ENCODE assay signal across 8 cellular contexts in the genomic region with DNA sequence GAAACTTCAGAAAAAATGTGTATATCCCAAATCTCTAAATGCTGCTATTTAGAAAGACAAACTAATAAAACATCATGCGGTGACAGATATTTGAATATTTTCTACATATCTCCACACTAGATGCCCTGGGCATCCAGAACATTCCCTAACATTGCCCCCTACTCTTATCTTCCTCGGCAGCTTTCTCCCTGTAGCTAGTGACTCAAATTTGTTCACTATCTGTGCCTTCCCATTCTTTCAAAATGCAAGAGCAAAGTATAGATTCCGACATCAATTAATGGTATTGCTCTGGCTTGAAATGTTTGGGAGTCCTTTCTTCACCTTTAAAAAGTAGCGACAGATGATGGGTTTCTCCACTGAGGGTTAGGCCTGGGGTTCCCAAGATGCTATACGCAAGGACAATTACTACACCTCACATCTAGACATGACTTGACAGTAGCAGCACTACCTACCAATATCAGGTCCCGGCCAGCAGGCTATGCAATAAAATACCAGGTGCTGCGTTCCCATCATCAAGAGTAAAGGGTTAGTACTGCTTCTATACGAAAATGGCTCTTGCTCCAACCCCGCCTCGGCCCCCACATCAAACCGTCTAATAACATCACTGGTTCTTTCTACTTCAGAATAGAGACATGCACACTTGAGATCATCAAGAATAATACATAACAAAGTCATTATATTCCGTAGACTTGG. TPM values are rescaled to one million over a fixed set of nuclear protein-coding genes. Genes with fewer than 3 reads are reported as not detected.
DNase-seq lines count a peak whose midpoint lies in the region; ATAC-seq, FAIRE-seq and TF ChIP-seq lines count a peak whose summit lies in the region.

No MANE protein-coding gene starts in this region.

- H3K18ac ChIP-seq in IMR-90 (ENCODE audit: low read depth, low read length), result 0 out of 2 replicates have a peak overlapping the region, but pooled peaks have one; percentile 65

- CTCF ChIA-PET in A549 (lab: Yijun Ruan, JAX), result interaction anchor here (0.6 kb wide), 1 partner anchor 15 kb away, joined by 3 read pairs; no protein-coding TSS in a partner anchor
- CTCF ChIA-PET in IMR-90 (lab: Yijun Ruan, JAX), result no interaction called here
- CTCF ChIA-PET in activated CD8-positive, alpha-beta T cell treated with anti-CD3 and anti-CD28 coated beads for 36 hours (lab: Charles Lee), result no interaction called here

- H3K14ac ChIP-seq in IMR-90 (replicated peaks; ENCODE audit: low read depth, low read length), result peak overlapping the region; percentile 90

- H3K36me3 ChIP-seq in IMR-90 (ENCODE audit: control insufficient read depth, insufficient read depth, low read length) (peaks cover 8% of the 10 kb centered on the region), neural cell (ENCODE audit: insufficient read depth, low read length) (peaks cover 6% of the 10 kb centered on the region)

- no peak for TF ChIP-seq POLR2A in A549 (IDR thresholded peaks at IDR 0.05; ENCODE audit: low read length)
- TF ChIP-seq POLR2A in IMR-90 (IDR thresholded peaks at IDR 0.05; ENCODE audit: low read depth, low read length), result no peak

- TSS peak; percentile 72 for BruUV-seq in IMR-90 (replicated peaks; lab: Mats Ljungman, UMichigan)

- peak overlapping the region; percentile 84 for H3K56ac ChIP-seq in IMR-90 (ENCODE audit: extremely low read depth, insufficient read depth, low read length)

- H2AFZ ChIP-seq in IMR-90 (replicated peaks; ENCODE audit: low read length, poor library complexity) (peak overlapping the region; percentile 98), neural cell (ENCODE audit: low read depth, low read length) (peak overlapping the region; percentile 81)

- H3K23ac ChIP-seq in IMR-90 (ENCODE audit: low read depth, low read length), result peak overlapping the region; percentile 96

- H3K4me1 ChIP-seq in A549 (peaks cover 13% of the 10 kb centered on the region), IMR-90 (ENCODE audit: control insufficient read depth, insufficient read depth, low read length) (0 out of 2 replicates have a peak, but pooled peaks cover 2% of the 10 kb centered on the region)

- H2BK120ac ChIP-seq in IMR-90 (ENCODE audit: low read depth, low read length), result peak overlapping the region; percentile 59; the same call in 1 of the 2 replicates

- dilution Hi-C loops in IMR-90 (cut with HindIII; ENCODE audit: low sequenced_read_pairs, unreplicated experiment), result no loop called here

- POLR2A ChIA-PET in A549 (lab: Yijun Ruan, JAX), result interaction anchor here (0.7 kb wide), 1 partner anchor 88 kb away, joined by 3 read pairs; no protein-coding TSS in a partner anchor
- POLR2A ChIA-PET in IMR-90 (lab: Charles Lee; ENCODE audit: unreplicated experiment), result interaction anchor here (0.7 to 1.1 kb wide), 2 partner anchors 19 to 38 kb away, joined by 3 to 5 read pairs; no protein-coding TSS in a partner anchor
- POLR2A ChIA-PET in activated CD8-positive, alpha-beta T cell treated with anti-CD3 and anti-CD28 coated beads for 36 hours (lab: Charles Lee), result no interaction called here

- no peak for FAIRE-seq in A549 (lab: Jason Lieb, UNC)

- peak; percentile 68 to 69; a peak in 5 of 6 replicates for ATAC-seq in A549
- ATAC-seq in GM18868 (IDR thresholded peaks at IDR 0.05; ENCODE audit: unreplicated experiment), result peak; percentile 16
- peak; percentile 36 for ATAC-seq in IMR-90 (ENCODE audit: low read depth)
- ATAC-seq in activated CD8-positive, alpha-beta T cell treated with anti-CD3 and anti-CD28 coated beads for 36 hours, result peak; percentile 38

- H3K27me3 Mint-ChIP-seq in activated CD8-positive, alpha-beta T cell treated with anti-CD3 and anti-CD28 coated beads for 36 hours, result no peaks in the 10 kb centered on the region

- in situ Hi-C loops in IMR-90 (cut with MboI; ENCODE audit: low sequenced_read_pairs), result no loop called here

- H4K91ac ChIP-seq in IMR-90 (ENCODE audit: insufficient read depth, low read depth, low read length), result peak overlapping the region; percentile 81

- H3K27ac Mint-ChIP-seq in activated CD8-positive, alpha-beta T cell treated with anti-CD3 and anti-CD28 coated beads for 36 hours, result peak overlapping the region; percentile 99

- peak overlapping the region; percentile 35 for H4K5ac ChIP-seq in IMR-90 (ENCODE audit: low read depth, low read length)

- peak overlapping the region; percentile 93 for H2AK9ac ChIP-seq in IMR-90 (replicated peaks; ENCODE audit: low read depth, low read length, poor library complexity)

- H3K4me3 Mint-ChIP-seq in activated CD8-positive, alpha-beta T cell treated with anti-CD3 and anti-CD28 coated beads for 36 hours, result peak overlapping the region; percentile 91

- intact Hi-C loops in IMR-90 (cut with micrococcal nuclease), result no loop called here
- intact Hi-C loops in activated CD8-positive, alpha-beta T cell treated with anti-CD3 and anti-CD28 coated beads for 36 hours (cut with micrococcal nuclease), result no loop called here

- H3K9ac ChIP-seq in IMR-90 (ENCODE audit: low read depth, low read length) (peak overlapping the region; percentile 80), neural cell (ENCODE audit: low read length) (peak overlapping the region; percentile 79)

- TF ChIP-seq EP300 in A549 (IDR thresholded peaks at IDR 0.05) (no peak), neural cell (conservative IDR thresholded peaks at IDR 0.05; ENCODE audit: poor library complexity, severe bottlenecking) (no peak)

- no peaks in the 10 kb centered on the region for H4K20me1 ChIP-seq in IMR-90 (ENCODE audit: insufficient read depth, low read length)
- no peaks in the 10 kb centered on the region for H4K20me1 ChIP-seq in neural cell (ENCODE audit: insufficient read depth)

- H3K9me3 Mint-ChIP-seq in activated CD8-positive, alpha-beta T cell treated with anti-CD3 and anti-CD28 coated beads for 36 hours, result no peaks in the 10 kb centered on the region

- H2BK5ac ChIP-seq in IMR-90 (ENCODE audit: low read depth, low read length, poor library complexity, severe bottlenecking), result peak overlapping the region; percentile 77

- H3K4me2 ChIP-seq in A549 (peak overlapping the region; percentile 75), IMR-90 (ENCODE audit: low read depth, low read length) (peak overlapping the region; percentile 76), neural cell (ENCODE audit: low read length) (peak overlapping the region; percentile 81)

- TF ChIP-seq RAD21 in A549 (conservative IDR thresholded peaks at IDR 0.05 in 1 of 2, IDR thresholded peaks at IDR 0.05 in 1 of 2), result no peak
- TF ChIP-seq RAD21 in IMR-90 (IDR thresholded peaks at IDR 0.05; ENCODE audit: low read length), result no peak
- no peak for TF ChIP-seq RAD21 in neural cell (conservative IDR thresholded peaks at IDR 0.05)

- H3K9me3 ChIP-seq in A549 (no peaks in the 10 kb centered on the region), IMR-90 (ENCODE audit: control insufficient read depth, insufficient read depth, low read length) (no peaks in the 10 kb centered on the region), neural cell (ENCODE audit: low read length) (no peaks in the 10 kb centered on the region)

- peak overlapping the region; percentile 88 for H3K4ac ChIP-seq in IMR-90 (ENCODE audit: low read depth, low read length)

- H2BK20ac ChIP-seq in IMR-90 (ENCODE audit: low read depth, low read length), result no peak overlapping the region

- H3K4me1 Mint-ChIP-seq in activated CD8-positive, alpha-beta T cell treated with anti-CD3 and anti-CD28 coated beads for 36 hours (ENCODE audit: low read depth), result peaks cover 46% of the 10 kb centered on the region

- H2BK15ac ChIP-seq in IMR-90 (ENCODE audit: low read depth, low read length), result peak overlapping the region; percentile 37; the same call in 1 of the 3 replicates

- H3K27ac ChIP-seq in A549 (peak overlapping the region; percentile 79 to 88), IMR-90 (ENCODE audit: insufficient read depth, low read length) (peak overlapping the region; percentile 78), neural cell (ENCODE audit: low read length) (peak overlapping the region; percentile 91)

- H4K8ac ChIP-seq in IMR-90 (ENCODE audit: low read depth in 2 of 2, low read length in 2 of 2), result peak overlapping the region; percentile 84 to 90

- H3K36me3 Mint-ChIP-seq in activated CD8-positive, alpha-beta T cell treated with anti-CD3 and anti-CD28 coated beads for 36 hours (ENCODE audit: low read depth), result peaks cover 34% of the 10 kb centered on the region

- TF ChIP-seq CTCF in A549 (IDR thresholded peaks at IDR 0.05) (no peak), IMR-90 (conservative IDR thresholded peaks at IDR 0.05; ENCODE audit: low read depth, low read length) (no peak), fibroblast of mammary gland (conservative IDR thresholded peaks at IDR 0.05; ENCODE audit: control insufficient read depth, insufficient read depth, low read depth, low read length) (no peak), neural cell (IDR thresholded peaks at IDR 0.05; ENCODE audit: poor library complexity, severe bottlenecking) (peak; percentile 15), GM10266 (IDR thresholded peaks at IDR 0.05; ENCODE audit: control insufficient read depth, insufficient read depth, low read depth, missing control alignments) (no peak)
- no peak for TF ChIP-seq CTCF in activated CD8-positive, alpha-beta T cell treated with anti-CD3 and anti-CD28 coated beads for 36 hours (IDR thresholded peaks at IDR 0.05)

- H3K4me3 ChIP-seq in A549 (peak overlapping the region; percentile 79), IMR-90 (ENCODE audit: insufficient read depth, low read depth, low read length) (peak overlapping the region; percentile 85), fibroblast of mammary gland (ENCODE audit: control insufficient read depth, low read depth, low read length) (peak overlapping the region; percentile 97), neural cell (ENCODE audit: low read length) (peak overlapping the region; percentile 77)

- H3K9me1 ChIP-seq in IMR-90 (ENCODE audit: insufficient read depth, low read length), result no peaks in the 10 kb centered on the region

- H3K27me3 ChIP-seq in IMR-90 (ENCODE audit: control insufficient read depth, insufficient read depth, low read length), result no peaks in the 10 kb centered on the region
- no peaks in the 10 kb centered on the region for H3K27me3 ChIP-seq in neural cell (ENCODE audit: insufficient read depth, low read depth, low read length)

- H2AK5ac ChIP-seq in IMR-90 (ENCODE audit: low read depth, low read length), result peak overlapping the region; percentile 74; the same call in 1 of the 2 replicates

- peaks cover 19 to 46% of the 10 kb centered on the region in 2 experiments for H3K79me1 ChIP-seq in IMR-90 (ENCODE audit: low read depth in 1 of 2, low read length in 2 of 2)

- 13% methylated on average over 12 of the region's 12 CpGs for WGBS in A549 (ENCODE audit: missing lambda C conversion rate)
- WGBS in IMR-90 (ENCODE audit: extremely low coverage in 2 of 2, insufficient read length in 1 of 2), 2 experiments, result 50% methylated on average over 1 of the region's 12 CpGs; no CpG with 5 or more reads in 1 of the 2 experiments

- DNase-seq in A549 (ENCODE audit: low read depth in 1 of 2, low spot score in 1 of 2), result peak; percentile 7 to 12
- peak; percentile 5 for DNase-seq in IMR-90
- DNase-seq in activated CD8-positive, alpha-beta T cell treated with anti-CD3 and anti-CD28 coated beads for 36 hours, result peak; percentile 52
- DNase-seq in fibroblast of mammary gland (ENCODE audit: low read depth), result peak; percentile 5
- DNase-seq in GM19238 (ENCODE audit: insufficient read length, low spot score), result no peak
- DNase-seq in GM10266 (ENCODE audit: extremely low spot score), result no peak

- peaks cover 44% of the 10 kb centered on the region for H3K79me2 ChIP-seq in neural cell (replicated peaks; ENCODE audit: insufficient read depth, low read length)

- H3F3A ChIP-seq in neural cell (ENCODE audit: insufficient read depth, low read length, poor library complexity, severe bottlenecking), result peaks cover 5% of the 10 kb centered on the region

- no peaks in the 10 kb centered on the region for H3K9me2 ChIP-seq in neural cell (ENCODE audit: insufficient read depth, low read length)

RNA-seq across cellular contexts. Expression of a gene that starts 0.6 kb away (rescaled TPM):
- polyA plus RNA-seq in A549 (2011; rRNA removed) (9.0 and 10.5 TPM in 2 replicates), A549 (2017; fragmentation: RNase III; extraction: RNeasy Plus Mini Kit Qiagen cat#74134 plus additional on column Dnase treatment) (5.7 to 5.9 TPM (median 5.8 TPM) in 3 replicates), IMR-90 (2012; rRNA removed) (5.0 and 6.5 TPM in 2 replicates), neural cell (33.5 and 35.9 TPM in 2 replicates)
- polyA plus RNA-seq in A549 (2012; cell fraction: cytosol; rRNA removed), result 1.3 and 1.6 TPM in 2 replicates
- 1.6 and 3.1 TPM in 2 replicates for polyA plus RNA-seq in A549 (2012; cell fraction: nucleus; rRNA removed)
- polyA minus RNA-seq in A549 (2011; rRNA and poly(A)+ RNA removed), result 10.2 and 11.4 TPM in 2 replicates
- 30.1 and 48.9 TPM in 2 replicates for total RNA-seq in IMR-90 (2012; rRNA removed)
- polyA plus RNA-seq in IMR-90 (2012; cell fraction: cytosol; rRNA removed), result 1.0 and 1.1 TPM in 2 replicates
- 1.8 and 9.8 TPM in 2 replicates for polyA plus RNA-seq in IMR-90 (2012; cell fraction: nucleus; rRNA removed; ENCODE audit: low replicate concordance)
- total RNA-seq in activated CD8-positive, alpha-beta T cell treated with anti-CD3 and anti-CD28 coated beads for 36 hours, result 10 to 100 TPM; 27.3 to 29.2 TPM
- polyA minus RNA-seq in neural cell, result 87.4 and 99.2 TPM in 2 replicates

RNA-seq across cellular contexts. Expression of a gene that starts 28.2 kb away (rescaled TPM):
- 7.8 and 9.5 TPM in 2 replicates for polyA plus RNA-seq in A549 (2011; rRNA removed)
- polyA plus RNA-seq in A549 (2012; cell fraction: cytosol; rRNA removed), result 2.9 and 3.1 TPM in 2 replicates
- 4.4 and 8.9 TPM in 2 replicates for polyA plus RNA-seq in A549 (2012; cell fraction: nucleus; rRNA removed)
- 6.9 to 7.6 TPM (median 7.5 TPM) in 3 replicates for polyA plus RNA-seq in A549 (2017; fragmentation: RNase III; extraction: RNeasy Plus Mini Kit Qiagen cat#74134 plus additional on column Dnase treatment)
- 3.7 and 3.8 TPM in 2 replicates for polyA minus RNA-seq in A549 (2011; rRNA and poly(A)+ RNA removed)
- total RNA-seq in IMR-90 (2012; rRNA removed), result 5.6 and 8.6 TPM in 2 replicates
- polyA plus RNA-seq in IMR-90 (2012; rRNA removed), result 3.1 and 3.7 TPM in 2 replicates
- 1.6 and 2.4 TPM in 2 replicates for polyA plus RNA-seq in IMR-90 (2012; cell fraction: cytosol; rRNA removed)
- 5.0 and 15.5 TPM in 2 replicates for polyA plus RNA-seq in IMR-90 (2012; cell fraction: nucleus; rRNA removed; ENCODE audit: low replicate concordance)
- total RNA-seq in activated CD8-positive, alpha-beta T cell treated with anti-CD3 and anti-CD28 coated beads for 36 hours, result 10 to 100 TPM; 10.5 to 11.6 TPM
- polyA plus RNA-seq in neural cell, result 8.7 and 14.3 TPM in 2 replicates
- polyA minus RNA-seq in neural cell, result 10.5 and 12.5 TPM in 2 replicates

Comparison
In these comparisons a context has a peak if more than half of its experiments do, and no peak if none do; other contexts are left out.
1. ATAC-seq: peak in every context shown above with its lines; median percentile 68 in A549; 38 in activated CD8-positive, alpha-beta T cell treated with anti-CD3 and anti-CD28 coated beads for 36 hours; 36 in IMR-90; 16 in GM18868.
2. DNase-seq: peak in A549 (2 of 2), IMR-90 (single experiment), activated CD8-positive, alpha-beta T cell treated with anti-CD3 and anti-CD28 coated beads for 36 hours (single experiment) and fibroblast of mammary gland (single experiment); none in GM19238 (single experiment) and GM10266 (single experiment).
3. Peak in every context shown above with its lines, with median percentiles within 50 percentile points of each other: H3K27ac ChIP-seq, H3K4me2 ChIP-seq and H3K4me3 ChIP-seq.